Comparison of ENCODE assay signal across 17 cellular contexts in the genomic region with DNA sequence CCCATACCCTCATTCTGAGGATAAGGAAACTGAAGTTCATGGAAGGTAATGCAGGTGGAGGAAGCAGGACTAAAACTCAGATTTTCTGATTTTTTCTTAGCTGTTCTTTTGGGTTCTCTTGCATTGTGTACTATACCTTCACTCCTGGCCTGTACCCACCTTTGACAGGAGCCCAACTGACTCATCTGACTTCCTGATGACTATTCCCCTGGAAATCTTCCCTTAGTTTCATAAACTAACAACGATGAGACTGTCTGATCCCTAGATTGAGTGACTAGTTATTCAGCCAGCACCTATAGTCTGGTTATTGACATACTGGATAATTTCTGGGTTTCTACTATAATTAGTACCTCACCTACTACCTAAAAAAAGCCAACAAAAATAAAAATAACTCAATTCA. TPM values are rescaled to one million over a fixed set of nuclear protein-coding genes. Genes with fewer than 3 reads are reported as not detected.
DNase-seq lines count a peak whose midpoint lies in the region; ATAC-seq and TF ChIP-seq lines count a peak whose summit lies in the region.
"Had no signal": no experiment of that assay in that cellular context is flagged by ENCODE, and none has a peak within 500 bp of the region (broad histone marks: within the 10 kb centered on the region; RNA-seq: fewer than 3 reads in every experiment).

No MANE protein-coding gene starts in this region.

- H3K36me3 Mint-ChIP-seq in GM23338 (ENCODE audit: low read depth), result no peaks in the 10 kb centered on the region
- H3K36me3 Mint-ChIP-seq: CD14-positive monocyte had no signal

- no peak overlapping the region for H3K27ac Mint-ChIP-seq in GM23338
- H3K27ac Mint-ChIP-seq: CD14-positive monocyte, H9 had no signal

- H3K27ac ChIP-seq in PC-3 (ENCODE audit: low read length) (peak overlapping the region; percentile 77), left lung (no peak overlapping the region), right cardiac atrium (ENCODE audit: low read length) (no peak overlapping the region), osteoblast (ENCODE audit: low read depth, low read length) (no peak overlapping the region), GM23338 (ENCODE audit: low read depth) (no peak overlapping the region)
- H3K27ac ChIP-seq: A549, Peyer's patch had no signal

- TF ChIP-seq CTCF in PC-3 (conservative IDR thresholded peaks at IDR 0.05; ENCODE audit: low read depth, low read length), result no peak
- no peak for TF ChIP-seq CTCF in epithelial cell of esophagus (IDR thresholded peaks at IDR 0.05; ENCODE audit: insufficient read depth, low read depth, low read length, missing control alignments)
- no peak for TF ChIP-seq CTCF in left lung (IDR thresholded peaks at IDR 0.05)
- TF ChIP-seq CTCF in osteoblast (IDR thresholded peaks at IDR 0.05; ENCODE audit: extremely low read depth, low read depth, low read length), result no peak
- TF ChIP-seq CTCF in GM23338 (conservative IDR thresholded peaks at IDR 0.05; ENCODE audit: low read depth in 2 of 2), result no peak

- H3F3A ChIP-seq in PC-3 (ENCODE audit: low read length, unreplicated experiment) (no peaks in the 10 kb centered on the region), GM23338 (replicated peaks; ENCODE audit: low read depth) (no peaks in the 10 kb centered on the region)

- H3K27me3 Mint-ChIP-seq in GM23338 (ENCODE audit: insufficient read depth, low read depth, poor library complexity), result no peaks in the 10 kb centered on the region

- H4K20me1 ChIP-seq in PC-3 (ENCODE audit: low read length) (no peaks in the 10 kb centered on the region), osteoblast (ENCODE audit: insufficient read depth, low read length) (no peaks in the 10 kb centered on the region), GM23338 (replicated peaks; ENCODE audit: insufficient read depth) (0 out of 2 replicates have a peak, but pooled peaks cover 2% of the 10 kb centered on the region)

- intact Hi-C loops in PC-3 (cut with micrococcal nuclease) (no loop called here), left lung (cut with DNase I) (no loop called here), right cardiac atrium (cut with DNase I) (no loop called here)

- no peaks in the 10 kb centered on the region for H3K27me3 ChIP-seq in PC-3 (ENCODE audit: low read length)
- no peaks in the 10 kb centered on the region for H3K27me3 ChIP-seq in left lung
- H3K27me3 ChIP-seq in right cardiac atrium (ENCODE audit: control insufficient read depth, insufficient read depth), result no peaks in the 10 kb centered on the region
- H3K27me3 ChIP-seq in osteoblast (ENCODE audit: insufficient read depth, low read length), result peaks cover 31% of the 10 kb centered on the region
- no peaks in the 10 kb centered on the region for H3K27me3 ChIP-seq in GM23338 (ENCODE audit: insufficient read depth)
- H3K27me3 ChIP-seq: Peyer's patch had no signal

- no peaks in the 10 kb centered on the region for H3K9me3 ChIP-seq in PC-3 (ENCODE audit: low read length)
- H3K9me3 ChIP-seq in left lung, result no peaks in the 10 kb centered on the region
- no peaks in the 10 kb centered on the region for H3K9me3 ChIP-seq in right cardiac atrium (ENCODE audit: control insufficient read depth, low read length)
- H3K9me3 ChIP-seq in osteoblast (ENCODE audit: low read depth, low read length), result no peaks in the 10 kb centered on the region
- H3K9me3 ChIP-seq: A549, Caco-2, Peyer's patch had no signal

- H3K36me3 ChIP-seq in PC-3 (ENCODE audit: low read depth, low read length) (no peaks in the 10 kb centered on the region), left lung (no peaks in the 10 kb centered on the region), osteoblast (ENCODE audit: insufficient read depth, low read length) (no peaks in the 10 kb centered on the region), GM23338 (ENCODE audit: insufficient read depth) (no peaks in the 10 kb centered on the region)
- H3K36me3 ChIP-seq: Peyer's patch had no signal

- H3K9me3 Mint-ChIP-seq in GM23338, result no peaks in the 10 kb centered on the region
- H3K9me3 Mint-ChIP-seq: H9 had no signal

- H3K9ac ChIP-seq in PC-3 (ENCODE audit: low read length), result no peak overlapping the region

- ATAC-seq in PC-3 (peak; percentile 98), left lung (peak; percentile 18), GM21723 (IDR thresholded peaks at IDR 0.05; ENCODE audit: unreplicated experiment) (no peak), right cardiac atrium (no peak), GM23338 (no peak)
- ATAC-seq: A549 had no signal

- H3K4me3 ChIP-seq in PC-3 (ENCODE audit: low read length) (peak overlapping the region; percentile 17; the same call in 1 of the 2 replicates), epithelial cell of esophagus (ENCODE audit: low read length) (no peak overlapping the region), left lung (no peak overlapping the region), right cardiac atrium (ENCODE audit: low read length) (no peak overlapping the region), osteoblast (ENCODE audit: insufficient read depth, low read length) (no peak overlapping the region), GM23338 (no peak overlapping the region)
- H3K4me3 ChIP-seq: A549, Peyer's patch had no signal

- no TSS peak for BruUV-seq in PC-3 (replicated peaks; lab: Mats Ljungman, UMichigan)

- peaks cover 34% of the 10 kb centered on the region for H3K4me1 ChIP-seq in PC-3 (ENCODE audit: insufficient read depth, low read length)
- no peaks in the 10 kb centered on the region for H3K4me1 ChIP-seq in left lung
- H3K4me1 ChIP-seq in right cardiac atrium (ENCODE audit: control insufficient read depth, insufficient read depth, low read length), result no peaks in the 10 kb centered on the region
- H3K4me1 ChIP-seq in osteoblast (ENCODE audit: insufficient read depth, low read length), result no peaks in the 10 kb centered on the region
- H3K4me1 ChIP-seq in GM23338 (ENCODE audit: insufficient read depth), result peaks cover 9% of the 10 kb centered on the region; the same call in 1 of the 2 replicates
- H3K4me1 ChIP-seq: A549, Caco-2 had no signal

- 66% methylated on average over 1 of the region's 1 CpG for whole genome bisulfite sequencing in right cardiac atrium

- H3K4me2 ChIP-seq in PC-3 (ENCODE audit: low read length), result peak overlapping the region; percentile 74
- no peak overlapping the region for H3K4me2 ChIP-seq in osteoblast (ENCODE audit: insufficient read depth, low read length)
- H3K4me2 ChIP-seq in GM23338, result no peak overlapping the region
- H3K4me2 ChIP-seq: A549 had no signal

- CTCF ChIA-PET in PC-3 (lab: Charles Lee), result no interaction called here

- peaks cover 11% of the 10 kb centered on the region for H3K4me1 Mint-ChIP-seq in GM23338
- H3K4me1 Mint-ChIP-seq: CD14-positive monocyte had no signal

- no peak overlapping the region for H2AFZ ChIP-seq in PC-3 (ENCODE audit: low read length)
- H2AFZ ChIP-seq in osteoblast (ENCODE audit: low read length), result no peak overlapping the region
- H2AFZ ChIP-seq in GM23338, result no peak overlapping the region

- POLR2A ChIA-PET in PC-3 (lab: Charles Lee; ENCODE audit: unreplicated experiment), result no interaction called here

- H3K9me2 ChIP-seq in PC-3 (replicated peaks; ENCODE audit: low read length) (no peaks in the 10 kb centered on the region), GM23338 (ENCODE audit: insufficient read depth) (no peaks in the 10 kb centered on the region)

- DNase-seq in ELR (ENCODE audit: low read depth), result peak; percentile 42
- peak; percentile 83 for DNase-seq in PC-3
- DNase-seq in epithelial cell of esophagus (ENCODE audit: low read depth), result peak; percentile 91
- DNase-seq in left lung, result no peak
- no peak for DNase-seq in right cardiac atrium
- no peak for DNase-seq in osteoblast (ENCODE audit: insufficient read length, low spot score, missing footprints)
- DNase-seq in GM23338 (ENCODE audit: low spot score), result no peak
- DNase-seq: Caco-2, GDM1, H9, NCI-H1092 treated with DMSO at 0.1 percent for 48 hours, NCI-H1694 treated with DMSO at 0.1 percent for 48 hours, Peyer's patch, SIG-M5 had no signal

- no peak overlapping the region for H3K4me3 Mint-ChIP-seq in GM23338
- H3K4me3 Mint-ChIP-seq: CD14-positive monocyte had no signal

- H3K79me2 ChIP-seq in PC-3 (ENCODE audit: low read length), result peaks cover 46% of the 10 kb centered on the region
- no peaks in the 10 kb centered on the region for H3K79me2 ChIP-seq in osteoblast (ENCODE audit: insufficient read depth, low read length)
- no peaks in the 10 kb centered on the region for H3K79me2 ChIP-seq in GM23338 (replicated peaks; ENCODE audit: insufficient read depth)

TF ChIP-seq in GM23338, 12 proteins besides CTCF, POLR2A, EP300 and RAD21 (continues in another document):
- TF ChIP-seq EZH2 (IDR thresholded peaks at IDR 0.05; ENCODE audit: low read depth, unreplicated experiment), result no peak
- no peak for TF ChIP-seq ZNF331 (CRISPR knock-in tag; IDR thresholded peaks at IDR 0.05; ENCODE audit: low read depth)
- no peak for TF ChIP-seq NANOG (IDR thresholded peaks at IDR 0.05; ENCODE audit: borderline replicate concordance)
- TF ChIP-seq POLR2AphosphoS5 (IDR thresholded peaks at IDR 0.05; ENCODE audit: low read depth), result no peak
- no peak for TF ChIP-seq ETS1 (IDR thresholded peaks at IDR 0.05)

RNA-seq across cellular contexts. Expression of gene CRYBG1, which starts 10.1 kb away (rescaled TPM):
- total RNA-seq in PC-3 (2014; rRNA removed) (19.9 and 22.2 TPM in 2 replicates), left lung (10 to 100 TPM; 23.7 to 37.1 TPM), right cardiac atrium (1 to 10 TPM in 2 of 4 donors, under 1 TPM in 2; 0.76 to 1.6 (median 1.2) TPM), osteoblast (11.9 and 19.2 TPM in 2 replicates)
- polyA plus RNA-seq in right cardiac atrium (0.38 TPM), GM23338 (2016; fragmentation: Nextera tagmentation; extraction: Ambion mirVana) (3.4 and 3.7 TPM in 2 replicates)
- 17.2 and 19.3 TPM in 2 replicates for total RNA-seq in GM23338 (2014; rRNA removed; shearing (Covaris generic))

RNA-seq across cellular contexts. Expression of gene ATG5, which starts 45.1 kb away (rescaled TPM):
- total RNA-seq in PC-3 (2014; rRNA removed) (38.5 and 38.8 TPM in 2 replicates), left lung (10 to 100 TPM; 30.9 to 31.8 TPM), right cardiac atrium (10 to 100 TPM; 18.9 to 21.8 (median 20.8) TPM), osteoblast (59.0 and 62.5 TPM in 2 replicates)
- polyA plus RNA-seq in right cardiac atrium (11.2 TPM), GM23338 (2016; fragmentation: Nextera tagmentation; extraction: Ambion mirVana) (25.8 and 31.6 TPM in 2 replicates)
- total RNA-seq in GM23338 (2014; rRNA removed; shearing (Covaris generic)), result 48.2 and 51.1 TPM in 2 replicates

Comparison
In these comparisons a context has a peak if more than half of its experiments do, and no peak if none do; other contexts are left out.
1. DNase-seq: peak in ELR (single experiment), PC-3 (single experiment) and epithelial cell of esophagus (single experiment); none in left lung (0 of 2), right cardiac atrium (0 of 3), osteoblast (single experiment) and GM23338 (single experiment).
2. ATAC-seq: peak in PC-3 (single experiment) and left lung (single experiment); none in GM21723 (single experiment), right cardiac atrium (0 of 2) and GM23338 (single experiment).